22 cellular contexts compared by ENCODE assay signal in the genomic region with DNA sequence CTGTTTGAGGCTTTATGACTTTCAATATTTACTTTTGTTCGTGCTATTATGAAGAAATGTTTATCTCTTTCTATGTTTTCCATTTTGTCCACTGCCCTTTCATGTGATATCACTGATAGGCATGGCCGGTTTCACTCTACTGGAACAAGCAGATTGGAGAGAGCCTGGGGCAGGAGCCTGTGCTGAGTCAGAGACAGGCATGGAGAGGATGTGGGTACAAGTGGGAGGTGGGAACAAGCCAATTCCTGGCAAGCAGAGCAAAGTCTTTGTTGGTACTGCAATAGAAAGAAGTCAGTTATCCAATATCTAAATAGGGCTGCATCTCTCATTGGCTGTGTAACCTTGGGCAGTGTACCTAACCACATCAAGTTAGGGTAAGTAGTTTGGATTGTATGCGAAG.
A peak's percentile ranks its signal among the peaks of the same experiment; 100 is the strongest.
DNase-seq lines count a peak whose midpoint lies in the region; ATAC-seq and TF ChIP-seq lines count a peak whose summit lies in the region.
"Had no signal": no experiment of that assay in that cellular context is flagged by ENCODE, and none has a peak within 500 bp of the region (broad histone marks: within the 10 kb centered on the region; RNA-seq: fewer than 3 reads in every experiment).

No MANE protein-coding gene starts in this region.

- H3K4me1 ChIP-seq in DND-41 (ENCODE audit: insufficient read depth, low read length) (no peaks in the 10 kb centered on the region), GM23338 (ENCODE audit: insufficient read depth) (no peaks in the 10 kb centered on the region)
- H3K4me1 ChIP-seq: esophagus squamous epithelium, heart right ventricle, spleen, tibial artery had no signal

- in situ Hi-C loops in astrocyte of the spinal cord (cut with HindIII; ENCODE audit: low sequenced_read_pairs) = no loop called here

- no peak for TF ChIP-seq POLR2A in NB4 (IDR thresholded peaks at IDR 0.05; ENCODE audit: extremely low read depth, insufficient read length)

- TF ChIP-seq CTCF in DND-41 (IDR thresholded peaks at IDR 0.05; ENCODE audit: borderline replicate concordance, extremely low read depth, low read length, poor library complexity, severe bottlenecking) (no peak), NB4 (IDR thresholded peaks at IDR 0.05; ENCODE audit: low read depth, low read length) (no peak), astrocyte of the spinal cord (IDR thresholded peaks at IDR 0.05; ENCODE audit: low read depth, low read length) (no peak), nephron progenitor cell (IDR thresholded peaks at IDR 0.05) (no peak), GM23338 (conservative IDR thresholded peaks at IDR 0.05; ENCODE audit: low read depth in 2 of 2) (no peak)

- H3K4me3 Mint-ChIP-seq in nephron progenitor cell = no peak overlapping the region
- H3K4me3 Mint-ChIP-seq in GM23338 = no peak overlapping the region
- H3K4me3 Mint-ChIP-seq: activated naive CD4-positive, alpha-beta T cell treated with anti-CD3 and anti-CD28 coated beads, Interleukin-2, amount 50 U/mL, for 24 hours; stimulated activated effector memory CD8-positive, alpha-beta T cell treated with anti-CD3 and anti-CD28 coated beads, Interleukin-12 subunit alpha, Interleukin-12 subunit beta, amount 100 ng/mL, for 72 hours had no signal

- no peaks in the 10 kb centered on the region for H3F3A ChIP-seq in GM23338 (replicated peaks; ENCODE audit: low read depth)

- peak overlapping the region; percentile 8 for H3K27ac Mint-ChIP-seq in nephron progenitor cell
- H3K27ac Mint-ChIP-seq in GM23338 = no peak overlapping the region
- H3K27ac Mint-ChIP-seq: activated naive CD4-positive, alpha-beta T cell treated with anti-CD3 and anti-CD28 coated beads, Interleukin-2, amount 50 U/mL, for 24 hours; stimulated activated effector memory CD8-positive, alpha-beta T cell treated with anti-CD3 and anti-CD28 coated beads, Interleukin-12 subunit alpha, Interleukin-12 subunit beta, amount 100 ng/mL, for 72 hours had no signal

- no peaks in the 10 kb centered on the region for H3K9me3 ChIP-seq in DND-41 (ENCODE audit: insufficient read depth, low read length, severe bottlenecking)
- H3K9me3 ChIP-seq: BLaER1 treated with 17β-estradiol and CSF1 and Interleukin-3, amounts not matched to agents 10 nM and 100 nM; esophagus squamous epithelium; spleen; tibial artery had no signal

- H3K4me3 ChIP-seq in DND-41 (ENCODE audit: low read depth in 1 of 2, low read length in 2 of 2) = no peak overlapping the region
- no peak overlapping the region for H3K4me3 ChIP-seq in NB4 (ENCODE audit: low read depth, low read length)
- H3K4me3 ChIP-seq in astrocyte of the spinal cord (ENCODE audit: low read depth, low read length) = no peak overlapping the region
- no peak overlapping the region for H3K4me3 ChIP-seq in GM23338
- H3K4me3 ChIP-seq: BLaER1 treated with 17β-estradiol and CSF1 and Interleukin-3, amounts not matched to agents 10 nM and 100 nM; dorsolateral prefrontal cortex; esophagus squamous epithelium; heart right ventricle; spleen; tibial artery had no signal

- H3K79me2 ChIP-seq in DND-41 (ENCODE audit: insufficient read depth, low read length) (no peaks in the 10 kb centered on the region), GM23338 (replicated peaks; ENCODE audit: insufficient read depth) (no peaks in the 10 kb centered on the region)

- H3K4me2 ChIP-seq in DND-41 (ENCODE audit: insufficient read depth, low read length) (no peak overlapping the region), GM23338 (no peak overlapping the region)

- H4K20me1 ChIP-seq in DND-41 (ENCODE audit: insufficient read depth, low read length) (no peaks in the 10 kb centered on the region), GM23338 (replicated peaks; ENCODE audit: insufficient read depth) (no peaks in the 10 kb centered on the region)
- H4K20me1 ChIP-seq: BLaER1 treated with 17β-estradiol and CSF1 and Interleukin-3, amounts not matched to agents 10 nM and 100 nM had no signal

- H3K9me2 ChIP-seq in GM23338 (ENCODE audit: insufficient read depth) = peaks cover 3% of the 10 kb centered on the region; the same call in 1 of the 2 replicates

- ATAC-seq in DND-41 (ENCODE audit: insufficient read depth, low read depth) (peak; percentile 48), HG02870 (IDR thresholded peaks at IDR 0.05; ENCODE audit: unreplicated experiment) (no peak), GM23338 (no peak), HG03457 (IDR thresholded peaks at IDR 0.05; ENCODE audit: unreplicated experiment) (no peak)
- ATAC-seq: heart right ventricle; Panc1; stimulated activated effector memory CD8-positive, alpha-beta T cell treated with anti-CD3 and anti-CD28 coated beads, Interleukin-12 subunit alpha, Interleukin-12 subunit beta, amount 100 ng/mL, for 72 hours had no signal

- H2AFZ ChIP-seq in DND-41 (ENCODE audit: low read depth, low read length) (no peak overlapping the region), GM23338 (no peak overlapping the region)

- no peak overlapping the region for H3K9ac ChIP-seq in DND-41 (ENCODE audit: low read depth, low read length)
- H3K9ac ChIP-seq: BLaER1 treated with 17β-estradiol and CSF1 and Interleukin-3, amounts not matched to agents 10 nM and 100 nM had no signal

- H3K27ac ChIP-seq in DND-41 (ENCODE audit: low read length) (no peak overlapping the region), GM23338 (ENCODE audit: low read depth) (no peak overlapping the region)
- H3K27ac ChIP-seq: BLaER1 treated with 17β-estradiol and CSF1 and Interleukin-3, amounts not matched to agents 10 nM and 100 nM; dorsolateral prefrontal cortex; esophagus squamous epithelium; heart right ventricle; spleen; tibial artery; WERI-Rb-1 had no signal

- H3K4me1 Mint-ChIP-seq in nephron progenitor cell (peaks cover 9% of the 10 kb centered on the region), GM23338 (peaks cover 5% of the 10 kb centered on the region)
- H3K4me1 Mint-ChIP-seq: activated naive CD4-positive, alpha-beta T cell treated with anti-CD3 and anti-CD28 coated beads, Interleukin-2, amount 50 U/mL, for 24 hours; stimulated activated effector memory CD8-positive, alpha-beta T cell treated with anti-CD3 and anti-CD28 coated beads, Interleukin-12 subunit alpha, Interleukin-12 subunit beta, amount 100 ng/mL, for 72 hours had no signal

- H3K27me3 ChIP-seq in DND-41 (ENCODE audit: insufficient read depth, low read length, poor library complexity) (no peaks in the 10 kb centered on the region), GM23338 (ENCODE audit: insufficient read depth) (no peaks in the 10 kb centered on the region)
- H3K27me3 ChIP-seq: BLaER1 treated with 17β-estradiol and CSF1 and Interleukin-3, amounts not matched to agents 10 nM and 100 nM; dorsolateral prefrontal cortex; esophagus squamous epithelium; heart right ventricle; spleen; tibial artery had no signal

- DNase-seq in DND-41 (no peak), NB4 (ENCODE audit: low read depth) (peak; percentile 2), astrocyte of the spinal cord (ENCODE audit: low read depth, low spot score) (peak; percentile 26), nephron progenitor cell (no peak), GM23338 (ENCODE audit: low spot score) (no peak)
- DNase-seq: activated CD4-positive, alpha-beta T cell treated with anti-CD3 and anti-CD28 coated beads, Interleukin-2, amount 50 U/mL, for 48 hours; activated T-cell treated with anti-CD3 and anti-CD28 coated beads, Interleukin-2, amount 50 U/mL, for 48 hours; esophagus squamous epithelium; heart right ventricle; MV-4-11; NCI-H2081 treated with DMSO at 0.1 percent for 48 hours; NCI-H526 treated with DMSO at 0.1 percent for 48 hours; spleen; tibial artery; WERI-Rb-1 had no signal

- H3K36me3 Mint-ChIP-seq in nephron progenitor cell (ENCODE audit: low read depth) = no peaks in the 10 kb centered on the region
- H3K36me3 Mint-ChIP-seq in GM23338 (ENCODE audit: low read depth) = no peaks in the 10 kb centered on the region
- H3K36me3 Mint-ChIP-seq: activated naive CD4-positive, alpha-beta T cell treated with anti-CD3 and anti-CD28 coated beads, Interleukin-2, amount 50 U/mL, for 24 hours; stimulated activated effector memory CD8-positive, alpha-beta T cell treated with anti-CD3 and anti-CD28 coated beads, Interleukin-12 subunit alpha, Interleukin-12 subunit beta, amount 100 ng/mL, for 72 hours had no signal

- H3K9me3 Mint-ChIP-seq in nephron progenitor cell = no peaks in the 10 kb centered on the region
- no peaks in the 10 kb centered on the region for H3K9me3 Mint-ChIP-seq in GM23338
- H3K9me3 Mint-ChIP-seq: activated naive CD4-positive, alpha-beta T cell treated with anti-CD3 and anti-CD28 coated beads, Interleukin-2, amount 50 U/mL, for 24 hours had no signal

- H3K27me3 Mint-ChIP-seq in nephron progenitor cell (ENCODE audit: low read depth, poor library complexity) = no peaks in the 10 kb centered on the region
- no peaks in the 10 kb centered on the region for H3K27me3 Mint-ChIP-seq in GM23338 (ENCODE audit: insufficient read depth, low read depth, poor library complexity)

- H3K36me3 ChIP-seq in DND-41 (ENCODE audit: insufficient read depth, low read length) (no peaks in the 10 kb centered on the region), GM23338 (ENCODE audit: insufficient read depth) (no peaks in the 10 kb centered on the region)
- H3K36me3 ChIP-seq: BLaER1 treated with 17β-estradiol and CSF1 and Interleukin-3, amounts not matched to agents 10 nM and 100 nM; esophagus squamous epithelium; heart right ventricle; spleen; tibial artery; WERI-Rb-1 had no signal

TF ChIP-seq in GM23338, 12 proteins besides CTCF, POLR2A, EP300 and RAD21 (continues in another document):
- TF ChIP-seq CREB1 (CRISPR knock-in tag; IDR thresholded peaks at IDR 0.05; ENCODE audit: low read depth) (no peak), EZH2phosphoT487 (IDR thresholded peaks at IDR 0.05; ENCODE audit: unreplicated experiment) (no peak), POLR2AphosphoS5 (IDR thresholded peaks at IDR 0.05; ENCODE audit: low read depth) (no peak), EZH2 (IDR thresholded peaks at IDR 0.05; ENCODE audit: low read depth, unreplicated experiment) (no peak)

Comparison
In these comparisons a context has a peak if more than half of its experiments do, and no peak if none do; other contexts are left out.
1. DNase-seq: peak in NB4 (single experiment) and astrocyte of the spinal cord (single experiment); none in DND-41 (single experiment), nephron progenitor cell (single experiment) and GM23338 (single experiment).